8 cellular contexts compared by ENCODE assay signal in genomic region chr6:111872521-111873177, GRCh38. TPM values are rescaled to one million over a fixed set of nuclear protein-coding genes. Genes with fewer than 3 reads are reported as not detected.
DNase-seq lines count a peak whose midpoint lies in the region; ATAC-seq and TF ChIP-seq lines count a peak whose summit lies in the region.

No MANE protein-coding gene starts in this region.

- CTCF ChIA-PET in CD4-positive, alpha-beta memory T cell (lab: Charles Lee; ENCODE audit: partially characterized antibody) = interaction anchor here (0.9 to 2.1 kb wide), 13 partner anchors 27 to 171 kb away, joined by 3 to 19 read pairs (median 3); no protein-coding TSS in a partner anchor
- CTCF ChIA-PET in IMR-90 (lab: Yijun Ruan, JAX) = no interaction called here

- peak overlapping the region in 1 of 2 donors; percentile 91 for H3K4me3 ChIP-seq in CD4-positive, alpha-beta memory T cell (ENCODE audit: low read length in 2 of 2)
- peak overlapping the region; percentile 59 for H3K4me3 ChIP-seq in IMR-90 (ENCODE audit: insufficient read depth, low read depth, low read length)

- peaks cover 25 to 32% of the 10 kb centered on the region in 2 experiments for H3K79me1 ChIP-seq in IMR-90 (ENCODE audit: low read depth in 1 of 2, low read length in 2 of 2)

- peak; percentile 65 to 84 (median 70) for DNase-seq in CD4-positive, alpha-beta memory T cell
- DNase-seq in IMR-90 (peak; percentile 30), lung microvascular endothelial cell (ENCODE audit: low read depth in 2 of 2) (peak; percentile 31 to 54), NCI-H526 treated with DMSO at 0.1 percent for 48 hours (lab: John Stamatoyannopoulos, UW) (no peak)
- DNase-seq in activated CD4-positive, alpha-beta T cell treated with anti-CD3 and anti-CD28 coated beads for 4 hours = peak; percentile 75 to 79
- peak; percentile 67 for DNase-seq in stimulated activated CD8-positive, alpha-beta memory T cell treated with anti-CD3 and anti-CD28 coated beads, Interleukin-12 subunit alpha, Interleukin-12 subunit beta, amount 100 ng/mL, for 4 hours (ENCODE audit: low read depth)

- H4K8ac ChIP-seq in IMR-90 (ENCODE audit: low read depth in 2 of 2, low read length in 2 of 2) = peak overlapping the region; percentile 54 to 78; a peak in 2 of 4 replicates

- peak overlapping the region; percentile 90 to 98 (median 96) for H3K4me3 Mint-ChIP-seq in CD4-positive, alpha-beta memory T cell
- peak overlapping the region; percentile 79 for H3K4me3 Mint-ChIP-seq in dendritic cell treated with granulocyte-macrophage colony-stimulating factor and Interleukin-4, amounts not matched to agents 40 ng/mL and 50 ng/mL, for 4 days

- H3K4me2 ChIP-seq in IMR-90 (ENCODE audit: low read depth, low read length) = peak overlapping the region; percentile 95

- H3K18ac ChIP-seq in IMR-90 (ENCODE audit: low read depth, low read length) = peak overlapping the region; percentile 59; the same call in 1 of the 2 replicates

- no peak for TF ChIP-seq POLR2A in IMR-90 (IDR thresholded peaks at IDR 0.05; ENCODE audit: low read depth, low read length)

- H3K36me3 Mint-ChIP-seq in CD4-positive, alpha-beta memory T cell = peaks cover 0 to 37% of the 10 kb centered on the region in 2 donors
- H3K36me3 Mint-ChIP-seq in dendritic cell treated with granulocyte-macrophage colony-stimulating factor and Interleukin-4, amounts not matched to agents 40 ng/mL and 50 ng/mL, for 4 days (ENCODE audit: low read depth) = peaks cover 7% of the 10 kb centered on the region

- peak overlapping the region; percentile 57 for H2BK5ac ChIP-seq in IMR-90 (ENCODE audit: low read depth, low read length, poor library complexity, severe bottlenecking)

- no peak overlapping the region for H3K14ac ChIP-seq in IMR-90 (replicated peaks; ENCODE audit: low read depth, low read length)

- H2AK9ac ChIP-seq in IMR-90 (replicated peaks; ENCODE audit: low read depth, low read length, poor library complexity) = peak overlapping the region; percentile 83

- H3K4me1 Mint-ChIP-seq in CD4-positive, alpha-beta memory T cell = peaks cover 34 to 63% (median 44%) of the 10 kb centered on the region in 4 donors
- peaks cover 41% of the 10 kb centered on the region for H3K4me1 Mint-ChIP-seq in dendritic cell treated with granulocyte-macrophage colony-stimulating factor and Interleukin-4, amounts not matched to agents 40 ng/mL and 50 ng/mL, for 4 days (ENCODE audit: low read depth)

- intact Hi-C loops in CD4-positive, alpha-beta memory T cell (cut with micrococcal nuclease) = loop anchor here (1.0 to 10.0 kb wide), 10 partner anchors 26 to 388 kb away; partner anchors contain the start of genes FAM229B, REV3L and TUBE1
- intact Hi-C loops in IMR-90 (cut with micrococcal nuclease) = loop anchor here (1.0 to 5.0 kb wide), 5 partner anchors 70 to 171 kb away; no protein-coding TSS in a partner anchor
- intact Hi-C loops in dendritic cell treated with granulocyte-macrophage colony-stimulating factor and Interleukin-4, amounts not matched to agents 40 ng/mL and 50 ng/mL, for 4 days (cut with micrococcal nuclease) = loop anchor here (5.0 to 10.0 kb wide), 3 partner anchors 100 to 148 kb away; no protein-coding TSS in a partner anchor

- H2BK20ac ChIP-seq in IMR-90 (ENCODE audit: low read depth, low read length) = no peak overlapping the region

- H3K27me3 Mint-ChIP-seq in CD4-positive, alpha-beta memory T cell = no peaks in the 10 kb centered on the region
- peaks cover 6% of the 10 kb centered on the region for H3K27me3 Mint-ChIP-seq in dendritic cell treated with granulocyte-macrophage colony-stimulating factor and Interleukin-4, amounts not matched to agents 40 ng/mL and 50 ng/mL, for 4 days

- H3K4ac ChIP-seq in IMR-90 (ENCODE audit: low read depth, low read length) = no peak overlapping the region

- peak overlapping the region; percentile 81 for H3K9ac ChIP-seq in IMR-90 (ENCODE audit: low read depth, low read length)

- dilution Hi-C loops in IMR-90 (cut with HindIII; ENCODE audit: low sequenced_read_pairs, unreplicated experiment) = no loop called here

- 0 out of 2 replicates have a peak, but pooled peaks have one; percentile 10 for TF ChIP-seq RAD21 in IMR-90 (IDR thresholded peaks at IDR 0.05; ENCODE audit: low read length)

- peaks cover 45% of the 10 kb centered on the region for H3K4me1 ChIP-seq in CD4-positive, alpha-beta memory T cell (ENCODE audit: insufficient read depth, low read length)
- H3K4me1 ChIP-seq in IMR-90 (ENCODE audit: control insufficient read depth, insufficient read depth, low read length) = peaks cover 1% of the 10 kb centered on the region; the same call in 1 of the 2 replicates

- H4K91ac ChIP-seq in IMR-90 (ENCODE audit: insufficient read depth, low read depth, low read length) = no peak overlapping the region

- WGBS in IMR-90 (ENCODE audit: extremely low coverage in 2 of 2, insufficient read length in 1 of 2), 2 experiments = 0% methylated on average over 22 of the region's 78 CpGs; no CpG with 5 or more reads in 1 of the 2 experiments

- no peak overlapping the region for H2AK5ac ChIP-seq in IMR-90 (ENCODE audit: low read depth, low read length)

- no peak overlapping the region for H2BK15ac ChIP-seq in IMR-90 (ENCODE audit: low read depth, low read length)

- no peak overlapping the region for H4K5ac ChIP-seq in IMR-90 (ENCODE audit: low read depth, low read length)

- no peak overlapping the region for H3K23ac ChIP-seq in IMR-90 (ENCODE audit: low read depth, low read length)

- no TSS peak for BruUV-seq in IMR-90 (replicated peaks; lab: Mats Ljungman, UMichigan)

- ATAC-seq in GM21515 (IDR thresholded peaks at IDR 0.05; ENCODE audit: unreplicated experiment) = peak; percentile 23
- ATAC-seq in IMR-90 (ENCODE audit: low read depth) = peak; percentile 13

- POLR2A ChIA-PET in CD4-positive, alpha-beta memory T cell (lab: Charles Lee; ENCODE audit: partially characterized antibody) = interaction anchor here (0.8 to 5.5 kb wide), 42 partner anchors 8 to 267 kb away, joined by 3 to 64 read pairs (median 6); partner anchors contain the start of gene TRAF3IP2
- POLR2A ChIA-PET in IMR-90 (lab: Charles Lee; ENCODE audit: unreplicated experiment) = no interaction called here

- peaks cover 3% of the 10 kb centered on the region; the same call in 1 of the 2 replicates for H3K9me1 ChIP-seq in IMR-90 (ENCODE audit: insufficient read depth, low read length)

- 0 out of 2 replicates have a peak overlapping the region, but pooled peaks have one; percentile 65 for H2BK120ac ChIP-seq in IMR-90 (ENCODE audit: low read depth, low read length)

- TF ChIP-seq CTCF in IMR-90 (conservative IDR thresholded peaks at IDR 0.05; ENCODE audit: low read depth, low read length) = peak; percentile 15; the same call in 1 of the 2 replicates

- H3K27ac ChIP-seq in CD4-positive, alpha-beta memory T cell (ENCODE audit: low read depth, low read length) = peak overlapping the region; percentile 88
- H3K27ac ChIP-seq in IMR-90 (ENCODE audit: insufficient read depth, low read length) = peak overlapping the region; percentile 64

- H4K20me1 ChIP-seq in IMR-90 (ENCODE audit: insufficient read depth, low read length) = peaks cover 3% of the 10 kb centered on the region; the same call in 1 of the 2 replicates

- in situ Hi-C loops in IMR-90 (cut with MboI; ENCODE audit: low sequenced_read_pairs) = no loop called here

- H3K9me3 ChIP-seq in CD4-positive, alpha-beta memory T cell (ENCODE audit: control insufficient read depth in 1 of 2, low read length in 2 of 2) = no peaks in the 10 kb centered on the region
- no peaks in the 10 kb centered on the region for H3K9me3 ChIP-seq in IMR-90 (ENCODE audit: control insufficient read depth, insufficient read depth, low read length)

- no peaks in the 10 kb centered on the region for H3K36me3 ChIP-seq in CD4-positive, alpha-beta memory T cell (ENCODE audit: insufficient read depth, low read length)
- no peaks in the 10 kb centered on the region for H3K36me3 ChIP-seq in IMR-90 (ENCODE audit: control insufficient read depth, insufficient read depth, low read length)

- H3K56ac ChIP-seq in IMR-90 (ENCODE audit: extremely low read depth, insufficient read depth, low read length) = no peak overlapping the region

- no peaks in the 10 kb centered on the region for H3K9me3 Mint-ChIP-seq in CD4-positive, alpha-beta memory T cell
- H3K9me3 Mint-ChIP-seq in dendritic cell treated with granulocyte-macrophage colony-stimulating factor and Interleukin-4, amounts not matched to agents 40 ng/mL and 50 ng/mL, for 4 days = no peaks in the 10 kb centered on the region

- H2AFZ ChIP-seq in IMR-90 (replicated peaks; ENCODE audit: low read length, poor library complexity) = peak overlapping the region; percentile 93

- no peaks in the 10 kb centered on the region for H3K27me3 ChIP-seq in CD4-positive, alpha-beta memory T cell (ENCODE audit: insufficient read depth, low read length)
- 0 out of 2 replicates have a peak, but pooled peaks cover 2% of the 10 kb centered on the region for H3K27me3 ChIP-seq in IMR-90 (ENCODE audit: control insufficient read depth, insufficient read depth, low read length)

- peak overlapping the region; percentile 93 to 98 (median 96) for H3K27ac Mint-ChIP-seq in CD4-positive, alpha-beta memory T cell
- peak overlapping the region; percentile 64 for H3K27ac Mint-ChIP-seq in dendritic cell treated with granulocyte-macrophage colony-stimulating factor and Interleukin-4, amounts not matched to agents 40 ng/mL and 50 ng/mL, for 4 days

TF ChIP-seq in IMR-90, 13 proteins besides CTCF, POLR2A, EP300 and RAD21 (continues in another document):
- TF ChIP-seq RFX5 (IDR thresholded peaks at IDR 0.05; ENCODE audit: low read depth, low read length) = no peak
- TF ChIP-seq, protein P1, sequence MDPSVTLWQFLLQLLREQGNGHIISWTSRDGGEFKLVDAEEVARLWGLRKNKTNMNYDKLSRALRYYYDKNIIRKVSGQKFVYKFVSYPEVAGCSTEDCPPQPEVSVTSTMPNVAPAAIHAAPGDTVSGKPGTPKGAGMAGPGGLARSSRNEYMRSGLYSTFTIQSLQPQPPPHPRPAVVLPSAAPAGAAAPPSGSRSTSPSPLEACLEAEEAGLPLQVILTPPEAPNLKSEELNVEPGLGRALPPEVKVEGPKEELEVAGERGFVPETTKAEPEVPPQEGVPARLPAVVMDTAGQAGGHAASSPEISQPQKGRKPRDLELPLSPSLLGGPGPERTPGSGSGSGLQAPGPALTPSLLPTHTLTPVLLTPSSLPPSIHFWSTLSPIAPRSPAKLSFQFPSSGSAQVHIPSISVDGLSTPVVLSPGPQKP (IDR thresholded peaks at IDR 0.05; ENCODE audit: borderline replicate concordance, low read depth, low read length) = no peak
- TF ChIP-seq CHD1 (IDR thresholded peaks at IDR 0.05; ENCODE audit: low read depth, low read length) = no peak
- TF ChIP-seq CEBPB (IDR thresholded peaks at IDR 0.05; ENCODE audit: low read depth, low read length) = 0 out of 2 replicates have a peak, but pooled peaks have one; percentile 8
- TF ChIP-seq NFE2L2 (IDR thresholded peaks at IDR 0.05; ENCODE audit: low read depth, low read length) = no peak

RNA-seq across cellular contexts. Expression of gene FYN, which starts 0.6 kb away (rescaled TPM):
- 100 to 1,000 TPM; 664 to 713 TPM for total RNA-seq in CD4-positive, alpha-beta memory T cell
- polyA plus RNA-seq in CD4-positive, alpha-beta memory T cell = 100 to 1,000 TPM; 338 to 463 TPM
- 36.4 and 41.1 TPM in 2 replicates for total RNA-seq in IMR-90 (2012; rRNA removed)
- 30.8 and 35.1 TPM in 2 replicates for polyA plus RNA-seq in IMR-90 (2012; rRNA removed)
- 41.7 and 98.8 TPM in 2 replicates for polyA plus RNA-seq in IMR-90 (2012; cell fraction: cytosol; rRNA removed)
- 36.3 and 72.0 TPM in 2 replicates for polyA plus RNA-seq in IMR-90 (2012; cell fraction: nucleus; rRNA removed; ENCODE audit: low replicate concordance)
- 53.4 and 77.0 TPM in 2 replicates for total RNA-seq in lung microvascular endothelial cell
